Comparison of ENCODE assay signal across 8 cellular contexts in the genomic region with DNA sequence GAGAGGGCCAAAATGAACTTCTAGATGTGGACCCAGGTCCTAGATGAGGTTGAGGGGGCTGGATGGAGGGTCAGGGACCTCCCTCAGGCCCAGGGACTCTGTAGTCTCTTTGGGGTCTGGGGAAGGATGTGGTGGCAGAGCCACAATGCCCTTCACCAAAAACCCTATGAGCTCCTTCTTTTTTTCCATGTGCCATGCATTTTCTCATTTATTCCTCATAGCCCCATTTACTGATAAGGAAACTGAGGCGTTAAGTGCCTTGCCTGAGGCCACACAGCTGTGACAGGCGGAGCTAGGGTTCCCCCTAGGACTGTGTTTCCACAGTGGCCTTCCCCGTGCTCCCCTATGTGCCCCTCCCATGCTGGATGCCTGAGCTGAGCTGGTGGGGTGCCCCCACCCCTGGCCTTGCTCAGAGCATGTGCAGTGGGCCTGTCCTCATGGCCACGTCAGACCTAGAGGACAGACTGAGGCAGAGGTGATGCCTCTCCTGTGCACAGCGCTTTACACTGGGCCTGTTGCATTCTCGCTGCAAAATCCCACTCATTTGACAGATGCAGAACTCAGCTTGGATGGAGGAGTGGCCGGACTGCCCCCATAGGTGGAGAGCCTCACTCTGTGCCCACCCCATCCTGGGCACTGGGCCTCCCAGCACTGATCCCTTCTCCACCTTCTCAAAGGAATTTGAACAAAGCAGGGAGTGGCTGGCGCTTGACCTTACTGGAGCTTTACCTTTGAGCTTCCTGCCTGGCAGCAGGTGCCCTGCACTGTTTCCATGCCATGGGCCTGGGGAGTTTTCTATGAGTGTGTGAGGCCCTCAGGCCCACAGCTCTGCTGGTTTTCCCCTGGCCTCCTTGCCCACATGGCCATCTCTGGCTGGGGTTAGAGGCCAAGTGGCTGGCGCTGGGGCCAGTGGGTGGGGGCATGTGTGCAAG. TPM values are rescaled to one million over a fixed set of nuclear protein-coding genes. Genes with fewer than 3 reads are reported as not detected.
DNase-seq lines count a peak whose midpoint lies in the region; ATAC-seq and TF ChIP-seq lines count a peak whose summit lies in the region.

No MANE protein-coding gene starts in this region.

- ATAC-seq in HG03378 (IDR thresholded peaks at IDR 0.05; ENCODE audit: unreplicated experiment) (no peak), HG02763 (IDR thresholded peaks at IDR 0.05; ENCODE audit: unreplicated experiment) (no peak)

- H3K27me3 ChIP-seq in HAP-1 (ENCODE audit: low read depth) (no peaks in the 10 kb centered on the region), skeletal muscle tissue (ENCODE audit: control insufficient read depth in 3 of 3, insufficient read depth in 3 of 3, low read length in 3 of 3) (no peaks in the 10 kb centered on the region)

- peak overlapping the region; percentile 91 for H3K27ac ChIP-seq in skeletal muscle tissue (ENCODE audit: low read depth, low read length)

- TF ChIP-seq CTCF in fibroblast of mammary gland (conservative IDR thresholded peaks at IDR 0.05; ENCODE audit: control insufficient read depth, insufficient read depth, low read depth, low read length), result no peak

- in situ Hi-C loops in HAP-1 (cut with MboI; ENCODE audit: low sequenced_read_pairs), result loop anchor here (10.0 kb wide), 1 partner anchor 168 kb away; no protein-coding TSS in a partner anchor

- H3K36me3 ChIP-seq in HAP-1 (replicated peaks) (peaks cover 10% of the 10 kb centered on the region), skeletal muscle tissue (ENCODE audit: control insufficient read depth in 3 of 3, insufficient read depth in 3 of 3, low read length in 3 of 3) (peaks cover 0 to 11% (median 2%) of the 10 kb centered on the region in 3 donors)

- no peak for DNase-seq in HAP-1 (ENCODE audit: low spot score in 2 of 2)
- peak; percentile 39 to 55 for DNase-seq in activated CD4-positive, alpha-beta T cell treated with anti-CD3 and anti-CD28 coated beads for 4 hours
- no peak for DNase-seq in fibroblast of mammary gland (ENCODE audit: low read depth)
- DNase-seq in kidney glomerular epithelial cell (lab: John Stamatoyannopoulos, UW), result no peak
- no peak for DNase-seq in glomerular visceral epithelial cell (ENCODE audit: extremely low spot score)

- H3K4me3 ChIP-seq in HAP-1, result peak overlapping the region; percentile 79
- peak overlapping the region; percentile 84 for H3K4me3 ChIP-seq in fibroblast of mammary gland (ENCODE audit: control insufficient read depth, low read depth, low read length)
- peak overlapping the region; percentile 90 to 98 (median 96) for H3K4me3 ChIP-seq in skeletal muscle tissue (ENCODE audit: low read length in 3 of 3)

- peaks cover 2% of the 10 kb centered on the region; the same call in 1 of the 2 replicates for H3K9me3 ChIP-seq in HAP-1
- H3K9me3 ChIP-seq in skeletal muscle tissue (ENCODE audit: control insufficient read depth in 3 of 3, low read length in 3 of 3), result no peaks in the 10 kb centered on the region

- H3K4me1 ChIP-seq in HAP-1 (peaks cover 10% of the 10 kb centered on the region), skeletal muscle tissue (ENCODE audit: control insufficient read depth in 3 of 3, insufficient read depth in 3 of 3, low read length in 3 of 3) (peaks cover 77 to 91% (median 82%) of the 10 kb centered on the region in 3 donors)

- H3K9ac ChIP-seq in skeletal muscle tissue (ENCODE audit: low read depth in 1 of 3, low read length in 3 of 3), result peak overlapping the region; percentile 92 to 99 (median 96)

RNA-seq across cellular contexts. Expression of a gene that starts 2.5 kb away (rescaled TPM):
- 11.5 TPM for total RNA-seq in skeletal muscle tissue

RNA-seq across cellular contexts. Expression of a gene that starts 33.8 kb away (rescaled TPM):
- total RNA-seq in skeletal muscle tissue, result 3.7 TPM

Comparison
In these comparisons a context has a peak if more than half of its experiments do, and no peak if none do; other contexts are left out.
1. DNase-seq: peak in activated CD4-positive, alpha-beta T cell treated with anti-CD3 and anti-CD28 coated beads for 4 hours (2 of 2); none in HAP-1 (0 of 2), fibroblast of mammary gland (single experiment), kidney glomerular epithelial cell (single experiment) and glomerular visceral epithelial cell (single experiment).
2. Peak in every context shown above with its lines, with median percentiles within 50 percentile points of each other: H3K4me3 ChIP-seq.